In genomic region chr7:131300572-131301466, GRCh38 we compare ENCODE assay signal across 1 cellular context.
TF ChIP-seq lines count a peak whose summit lies in the region.

No MANE protein-coding gene starts in this region.

TF ChIP-seq in HepG2, 621 proteins besides CTCF, POLR2A, EP300 and RAD21:
- TF ChIP-seq NFIC (IDR thresholded peaks at IDR 0.05; ENCODE audit: low read length) (no peak), RCOR2 (CRISPR knock-in tag; IDR thresholded peaks at IDR 0.05) (no peak), ZNF326 (CRISPR knock-in tag; IDR thresholded peaks at IDR 0.05; ENCODE audit: borderline replicate concordance) (no peak), HNF4A (CRISPR knock-in tag; IDR thresholded peaks at IDR 0.05) (peak; percentile 32; the same call in 1 of the 2 replicates)
